ENCODE assay signal across 6 cellular contexts in genomic region chr20:35705894-35706293, GRCh38. TPM values are rescaled to one million over a fixed set of nuclear protein-coding genes. Genes with fewer than 3 reads are reported as not detected.
DNase-seq lines count a peak whose midpoint lies in the region; ATAC-seq, FAIRE-seq and TF ChIP-seq lines count a peak whose summit lies in the region.
"Not testable (repeated sequence)": the region's sequence is repeated elsewhere in the genome, so short reads cannot be mapped to it uniquely, and the experiment has no call there.

No MANE protein-coding gene starts in this region.

- H3K9me3 Mint-ChIP-seq in HFFc6; activated CD8-positive, alpha-beta memory T cell treated with anti-CD3 and anti-CD28 coated beads, Interleukin-2, amount 10 ng/mL, durations not matched to agents 7 days and 5 days (ENCODE audit: low read depth); type B pancreatic cell: not testable (repeated sequence)

- H3K4me2 ChIP-seq in A549; osteoblast (ENCODE audit: insufficient read depth, low read length): not testable (repeated sequence)

- H3K4me1 Mint-ChIP-seq in HFFc6 (ENCODE audit: low read depth): peaks cover 67% of the 10 kb centered on the region
- peaks cover 42% of the 10 kb centered on the region for H3K4me1 Mint-ChIP-seq in activated CD8-positive, alpha-beta memory T cell treated with anti-CD3 and anti-CD28 coated beads, Interleukin-2, amount 10 ng/mL, durations not matched to agents 7 days and 5 days
- not testable (repeated sequence) for H3K4me1 Mint-ChIP-seq in type B pancreatic cell (ENCODE audit: unreplicated experiment)

- not testable (repeated sequence) for H3K27ac ChIP-seq in A549
- peak overlapping the region; percentile 30 for H3K27ac ChIP-seq in osteoblast (ENCODE audit: low read depth, low read length)

- peaks cover 64% of the 10 kb centered on the region for H3K36me3 Mint-ChIP-seq in HFFc6 (ENCODE audit: low read depth)
- H3K36me3 Mint-ChIP-seq in activated CD8-positive, alpha-beta memory T cell treated with anti-CD3 and anti-CD28 coated beads, Interleukin-2, amount 10 ng/mL, durations not matched to agents 7 days and 5 days: peaks cover 67% of the 10 kb centered on the region
- H3K36me3 Mint-ChIP-seq in type B pancreatic cell: peaks cover 25% of the 10 kb centered on the region

- TF ChIP-seq CTCF in A549 (IDR thresholded peaks at IDR 0.05); HFFc6 (IDR thresholded peaks at IDR 0.05); osteoblast (IDR thresholded peaks at IDR 0.05; ENCODE audit: extremely low read depth, low read depth, low read length); type B pancreatic cell (conservative IDR thresholded peaks at IDR 0.05): not testable (repeated sequence)

- not testable (repeated sequence) for FAIRE-seq in A549 (lab: Jason Lieb, UNC)

- H3K4me3 ChIP-seq in A549; osteoblast (ENCODE audit: insufficient read depth, low read length): not testable (repeated sequence)

- TF ChIP-seq EP300 in A549 (IDR thresholded peaks at IDR 0.05): not testable (repeated sequence)

- peak overlapping the region; percentile 17; the same call in 1 of the 2 replicates for H3K4me3 Mint-ChIP-seq in HFFc6
- H3K4me3 Mint-ChIP-seq in activated CD8-positive, alpha-beta memory T cell treated with anti-CD3 and anti-CD28 coated beads, Interleukin-2, amount 10 ng/mL, durations not matched to agents 7 days and 5 days; type B pancreatic cell: not testable (repeated sequence)

- H4K20me1 ChIP-seq in osteoblast (ENCODE audit: insufficient read depth, low read length): peaks cover 56% of the 10 kb centered on the region

- peaks cover 19% of the 10 kb centered on the region for H3K27me3 Mint-ChIP-seq in HFFc6 (ENCODE audit: insufficient read depth)
- H3K27me3 Mint-ChIP-seq in activated CD8-positive, alpha-beta memory T cell treated with anti-CD3 and anti-CD28 coated beads, Interleukin-2, amount 10 ng/mL, durations not matched to agents 7 days and 5 days; type B pancreatic cell: not testable (repeated sequence)

- not testable (repeated sequence) for H3K27me3 ChIP-seq in osteoblast (ENCODE audit: insufficient read depth, low read length)

- POLR2A ChIA-PET in A549 (lab: Yijun Ruan, JAX): interaction anchor here (0.6 kb wide), 1 partner anchor 24 kb away, joined by 3 read pairs; no protein-coding TSS in a partner anchor

- not testable (repeated sequence) for DNase-seq in A549 (ENCODE audit: low read depth in 1 of 2, low spot score in 1 of 2); HFFc6; osteoblast (ENCODE audit: insufficient read length, low spot score, missing footprints); type B pancreatic cell (ENCODE audit: extremely low spot score, unreplicated experiment)
- peak; percentile 28 for DNase-seq in activated CD8-positive, alpha-beta memory T cell treated with anti-CD3 and anti-CD28 coated beads, Interleukin-2, amount 10 ng/mL, durations not matched to agents 7 days and 5 days
- DNase-seq in cerebellar cortex (ENCODE audit: low spot score): peak; percentile 4

- 90% methylated on average over 11 of the region's 11 CpGs for WGBS in A549 (ENCODE audit: missing lambda C conversion rate)

- not testable (repeated sequence) for H3K9me3 ChIP-seq in A549; osteoblast (ENCODE audit: low read depth, low read length)

- H3K4me1 ChIP-seq in A549 (peaks cover 19% of the 10 kb centered on the region; the same call in 2 of the 3 replicates), osteoblast (ENCODE audit: insufficient read depth, low read length) (peaks cover 18% of the 10 kb centered on the region)

- TF ChIP-seq RAD21 in A549 (conservative IDR thresholded peaks at IDR 0.05 in 1 of 2, IDR thresholded peaks at IDR 0.05 in 1 of 2): not testable (repeated sequence)

- peak overlapping the region; percentile 67 for H3K27ac Mint-ChIP-seq in HFFc6
- not testable (repeated sequence) for H3K27ac Mint-ChIP-seq in activated CD8-positive, alpha-beta memory T cell treated with anti-CD3 and anti-CD28 coated beads, Interleukin-2, amount 10 ng/mL, durations not matched to agents 7 days and 5 days
- H3K27ac Mint-ChIP-seq in type B pancreatic cell: peak overlapping the region; percentile 23

- CTCF ChIA-PET in A549 (lab: Yijun Ruan, JAX): interaction anchor here (0.6 to 2.1 kb wide), 6 partner anchors 9 to 248 kb away, joined by 3 to 7 read pairs (median 5); partner anchors contain the start of gene SCAND1
- CTCF ChIA-PET in activated CD8-positive, alpha-beta memory T cell treated with anti-CD3 and anti-CD28 coated beads, Interleukin-2, amount 10 ng/mL, durations not matched to agents 7 days and 5 days (lab: Charles Lee): interaction anchor here (0.9 to 2.3 kb wide), 2 partner anchors 9 to 29 kb away, joined by 4 to 8 read pairs; no protein-coding TSS in a partner anchor

- peaks cover 49% of the 10 kb centered on the region for H3K79me2 ChIP-seq in osteoblast (ENCODE audit: insufficient read depth, low read length)

- TF ChIP-seq POLR2A in A549 (IDR thresholded peaks at IDR 0.05; ENCODE audit: low read length): not testable (repeated sequence)

- ATAC-seq in A549; activated CD8-positive, alpha-beta memory T cell treated with anti-CD3 and anti-CD28 coated beads, Interleukin-2, amount 10 ng/mL, durations not matched to agents 7 days and 5 days: not testable (repeated sequence)

- H2AFZ ChIP-seq in osteoblast (ENCODE audit: low read length): not testable (repeated sequence)

- H3K36me3 ChIP-seq in osteoblast (ENCODE audit: insufficient read depth, low read length): peaks cover 93% of the 10 kb centered on the region

RNA-seq across cellular contexts. Expression of gene ROMO1, which starts 6.7 kb away (rescaled TPM):
- polyA plus RNA-seq in A549 (2011; rRNA removed) (201 and 204 TPM in 2 replicates), A549 (2017; fragmentation: RNase III; extraction: RNeasy Plus Mini Kit Qiagen cat#74134 plus additional on column Dnase treatment) (365 to 430 TPM (median 425 TPM) in 3 replicates)
- 974 and 1,231 TPM in 2 replicates for polyA plus RNA-seq in A549 (2012; cell fraction: cytosol; rRNA removed)
- 655 and 1,009 TPM in 2 replicates for polyA plus RNA-seq in A549 (2012; cell fraction: nucleus; rRNA removed)
- polyA minus RNA-seq in A549 (2011; rRNA and poly(A)+ RNA removed): 20.8 and 23.3 TPM in 2 replicates
- total RNA-seq in HFFc6 (2021; fragmentation: NEBNext Ultra II Directional; extraction: Animal tissue kit (Norgen Biotek cat#: 25700)): 100 to 1,000 TPM; 158 to 236 (median 195) TPM
- total RNA-seq in activated CD8-positive, alpha-beta memory T cell treated with anti-CD3 and anti-CD28 coated beads, Interleukin-2, amount 10 ng/mL, durations not matched to agents 7 days and 5 days: 100 to 1,000 TPM; 115 to 122 TPM
- total RNA-seq in osteoblast (108 and 124 TPM in 2 replicates), type B pancreatic cell (ENCODE audit: low replicate concordance) (131 and 160 TPM in 2 replicates)

RNA-seq across cellular contexts. Expression of gene NFS1, which starts 6.7 kb away (rescaled TPM):
- polyA plus RNA-seq in A549 (2011; rRNA removed) (50.5 and 72.0 TPM in 2 replicates), A549 (2017; fragmentation: RNase III; extraction: RNeasy Plus Mini Kit Qiagen cat#74134 plus additional on column Dnase treatment) (39.2 to 44.0 TPM (median 39.5 TPM) in 3 replicates)
- polyA plus RNA-seq in A549 (2012; cell fraction: cytosol; rRNA removed): 69.8 and 103 TPM in 2 replicates
- 47.8 and 55.9 TPM in 2 replicates for polyA plus RNA-seq in A549 (2012; cell fraction: nucleus; rRNA removed)
- 29.8 and 35.3 TPM in 2 replicates for polyA minus RNA-seq in A549 (2011; rRNA and poly(A)+ RNA removed)
- total RNA-seq in HFFc6 (2021; fragmentation: NEBNext Ultra II Directional; extraction: Animal tissue kit (Norgen Biotek cat#: 25700)): 10 to 100 TPM; 28.6 to 40.6 (median 34.6) TPM
- total RNA-seq in activated CD8-positive, alpha-beta memory T cell treated with anti-CD3 and anti-CD28 coated beads, Interleukin-2, amount 10 ng/mL, durations not matched to agents 7 days and 5 days: 10 to 100 TPM; 34.6 to 35.1 TPM
- total RNA-seq in osteoblast (21.7 and 29.5 TPM in 2 replicates), type B pancreatic cell (ENCODE audit: low replicate concordance) (26.7 and 29.9 TPM in 2 replicates)

RNA-seq across cellular contexts. Expression of gene RBM39, which starts 36.2 kb away (rescaled TPM):
- 127 and 264 TPM in 2 replicates for polyA plus RNA-seq in A549 (2011; rRNA removed)
- polyA plus RNA-seq in A549 (2012; cell fraction: cytosol; rRNA removed): 38.9 and 39.1 TPM in 2 replicates
- 84.4 and 148 TPM in 2 replicates for polyA plus RNA-seq in A549 (2012; cell fraction: nucleus; rRNA removed)
- polyA plus RNA-seq in A549 (2017; fragmentation: RNase III; extraction: RNeasy Plus Mini Kit Qiagen cat#74134 plus additional on column Dnase treatment): 199 to 212 TPM (median 201 TPM) in 3 replicates
- polyA minus RNA-seq in A549 (2011; rRNA and poly(A)+ RNA removed): 104 and 116 TPM in 2 replicates
- total RNA-seq in HFFc6 (2021; fragmentation: NEBNext Ultra II Directional; extraction: Animal tissue kit (Norgen Biotek cat#: 25700)): 100 to 1,000 TPM; 162 to 198 (median 185) TPM
- total RNA-seq in activated CD8-positive, alpha-beta memory T cell treated with anti-CD3 and anti-CD28 coated beads, Interleukin-2, amount 10 ng/mL, durations not matched to agents 7 days and 5 days: 100 to 1,000 TPM; 357 to 360 TPM
- 274 and 300 TPM in 2 replicates for total RNA-seq in osteoblast
- total RNA-seq in type B pancreatic cell (ENCODE audit: low replicate concordance): 361 and 398 TPM in 2 replicates

RNA-seq across cellular contexts. Expression of gene CPNE1, which starts 41.2 kb away (rescaled TPM):
- polyA plus RNA-seq in A549 (2011; rRNA removed) (180 and 199 TPM in 2 replicates), A549 (2017; fragmentation: RNase III; extraction: RNeasy Plus Mini Kit Qiagen cat#74134 plus additional on column Dnase treatment) (210 to 244 TPM (median 239 TPM) in 3 replicates)
- polyA plus RNA-seq in A549 (2012; cell fraction: cytosol; rRNA removed): 293 and 348 TPM in 2 replicates
- polyA plus RNA-seq in A549 (2012; cell fraction: nucleus; rRNA removed): 558 and 578 TPM in 2 replicates
- polyA minus RNA-seq in A549 (2011; rRNA and poly(A)+ RNA removed): 200 and 245 TPM in 2 replicates
- 100 to 1,000 TPM; 200 to 230 (median 213) TPM for total RNA-seq in HFFc6 (2021; fragmentation: NEBNext Ultra II Directional; extraction: Animal tissue kit (Norgen Biotek cat#: 25700))
- 100 to 1,000 TPM; 277 to 286 TPM for total RNA-seq in activated CD8-positive, alpha-beta memory T cell treated with anti-CD3 and anti-CD28 coated beads, Interleukin-2, amount 10 ng/mL, durations not matched to agents 7 days and 5 days
- total RNA-seq in osteoblast (165 and 166 TPM in 2 replicates), type B pancreatic cell (ENCODE audit: low replicate concordance) (115 and 192 TPM in 2 replicates)

RNA-seq across cellular contexts. Expression of gene RBM12, which starts 41.2 kb away (rescaled TPM):
- polyA plus RNA-seq in A549 (2011; rRNA removed) (92.9 and 119 TPM in 2 replicates), A549 (2017; fragmentation: RNase III; extraction: RNeasy Plus Mini Kit Qiagen cat#74134 plus additional on column Dnase treatment) (49.0 to 50.9 TPM (median 49.9 TPM) in 3 replicates)
- 41.1 and 47.6 TPM in 2 replicates for polyA plus RNA-seq in A549 (2012; cell fraction: cytosol; rRNA removed)
- 84.2 and 93.7 TPM in 2 replicates for polyA plus RNA-seq in A549 (2012; cell fraction: nucleus; rRNA removed)
- polyA minus RNA-seq in A549 (2011; rRNA and poly(A)+ RNA removed): 174 and 209 TPM in 2 replicates
- 10 to 100 TPM; 61.5 to 85.3 (median 78.7) TPM for total RNA-seq in HFFc6 (2021; fragmentation: NEBNext Ultra II Directional; extraction: Animal tissue kit (Norgen Biotek cat#: 25700))
- total RNA-seq in activated CD8-positive, alpha-beta memory T cell treated with anti-CD3 and anti-CD28 coated beads, Interleukin-2, amount 10 ng/mL, durations not matched to agents 7 days and 5 days: 100 to 1,000 TPM; 101 to 137 TPM
- total RNA-seq in osteoblast (57.8 and 62.6 TPM in 2 replicates), type B pancreatic cell (ENCODE audit: low replicate concordance) (122 and 153 TPM in 2 replicates)
